Comparison of ENCODE assay signal across 15 cellular contexts in genomic region chr5:45109636-45110035, GRCh38.
A peak's percentile ranks its signal among the peaks of the same experiment; 100 is the strongest.
DNase-seq lines count a peak whose midpoint lies in the region; ATAC-seq and TF ChIP-seq lines count a peak whose summit lies in the region.
"Had no signal": no experiment of that assay in that cellular context is flagged by ENCODE, and none has a peak within 500 bp of the region (broad histone marks: within the 10 kb centered on the region; RNA-seq: fewer than 3 reads in every experiment).

No MANE protein-coding gene starts in this region.

- H3K4me3 Mint-ChIP-seq in GM23338 = peak overlapping the region; percentile 45; the same call in 2 of the 3 replicates
- no peak overlapping the region for H3K4me3 Mint-ChIP-seq in endodermal cell
- H3K4me3 Mint-ChIP-seq: CD8-positive, alpha-beta memory T cell had no signal

- DNase-seq in GM23338 (ENCODE audit: low spot score) (peak; percentile 42), endodermal cell (peak; percentile 60), iPS-NIHi11 (ENCODE audit: low spot score) (peak; percentile 8), GDM1 (lab: John Stamatoyannopoulos, UW) (no peak), SJCRH30 (no peak), lower leg skin (ENCODE audit: low spot score in 2 of 2) (no peak)
- DNase-seq: 8988T; AML-193; CD8-positive, alpha-beta memory T cell; DMS79 had no signal

- no peaks in the 10 kb centered on the region for H3K79me2 ChIP-seq in GM23338 (replicated peaks; ENCODE audit: insufficient read depth)

- H3K36me3 ChIP-seq in GM23338 (ENCODE audit: insufficient read depth) = no peaks in the 10 kb centered on the region
- no peaks in the 10 kb centered on the region for H3K36me3 ChIP-seq in HUES64 (ENCODE audit: insufficient read depth, low read length)
- H3K36me3 ChIP-seq in endodermal cell (ENCODE audit: control insufficient read depth, insufficient read depth, low read length) = no peaks in the 10 kb centered on the region
- no peaks in the 10 kb centered on the region for H3K36me3 ChIP-seq in SJCRH30
- H3K36me3 ChIP-seq: BLaER1, HAP-1 had no signal

- no peak for TF ChIP-seq CTCF in GM23338 (conservative IDR thresholded peaks at IDR 0.05; ENCODE audit: low read depth in 2 of 2)
- TF ChIP-seq CTCF in endodermal cell (conservative IDR thresholded peaks at IDR 0.05) = no peak
- no peak for TF ChIP-seq CTCF in lower leg skin (IDR thresholded peaks at IDR 0.05)

- H3K27me3 ChIP-seq in GM23338 (ENCODE audit: insufficient read depth) (no peaks in the 10 kb centered on the region), HUES64 (ENCODE audit: insufficient read depth, low read length) (no peaks in the 10 kb centered on the region), endodermal cell (ENCODE audit: control insufficient read depth, insufficient read depth, low read length, poor library complexity, severe bottlenecking) (no peaks in the 10 kb centered on the region), SJCRH30 (no peaks in the 10 kb centered on the region)
- H3K27me3 ChIP-seq: BLaER1 had no signal

- H3K4me3 ChIP-seq in GM23338 (0 out of 2 replicates have a peak overlapping the region, but pooled peaks have one; percentile 4), HUES64 (ENCODE audit: low read length) (no peak overlapping the region), endodermal cell (ENCODE audit: low read length) (peak overlapping the region; percentile 16), SJCRH30 (no peak overlapping the region), lower leg skin (ENCODE audit: low read depth, poor library complexity, severe bottlenecking) (no peak overlapping the region)
- H3K4me3 ChIP-seq: BLaER1, HAP-1 had no signal

- no peak for TF ChIP-seq POLR2A in lower leg skin (IDR thresholded peaks at IDR 0.05)

- H3K9me3 ChIP-seq in HUES64 (ENCODE audit: insufficient read depth, low read depth, low read length) (no peaks in the 10 kb centered on the region), endodermal cell (ENCODE audit: control insufficient read depth, low read length) (peaks cover 4% of the 10 kb centered on the region), SJCRH30 (replicated peaks) (no peaks in the 10 kb centered on the region)
- H3K9me3 ChIP-seq: BLaER1, HAP-1 had no signal

- H4K20me1 ChIP-seq in GM23338 (replicated peaks; ENCODE audit: insufficient read depth) = no peaks in the 10 kb centered on the region
- H4K20me1 ChIP-seq: BLaER1 had no signal

- H2AFZ ChIP-seq in GM23338 = no peak overlapping the region

- H3K9me2 ChIP-seq in GM23338 (ENCODE audit: insufficient read depth) = peaks cover 12% of the 10 kb centered on the region

- H3K4me2 ChIP-seq in GM23338 = peak overlapping the region; percentile 3; the same call in 1 of the 2 replicates
- H3K4me2 ChIP-seq: BLaER1 had no signal

- H3K4me1 ChIP-seq in GM23338 (ENCODE audit: insufficient read depth) (peaks cover 43% of the 10 kb centered on the region), HUES64 (ENCODE audit: insufficient read depth, low read length) (peaks cover 42% of the 10 kb centered on the region), endodermal cell (ENCODE audit: control insufficient read depth, insufficient read depth, low read length) (peaks cover 18% of the 10 kb centered on the region), SJCRH30 (no peaks in the 10 kb centered on the region)
- H3K4me1 ChIP-seq: BLaER1 had no signal

- H3K27ac Mint-ChIP-seq in GM23338 (peak overlapping the region; percentile 89), endodermal cell (peak overlapping the region; percentile 61)
- H3K27ac Mint-ChIP-seq: CD8-positive, alpha-beta memory T cell had no signal

- H3K27me3 Mint-ChIP-seq in GM23338 (ENCODE audit: insufficient read depth, low read depth, poor library complexity) = peaks cover 2% of the 10 kb centered on the region
- no peaks in the 10 kb centered on the region for H3K27me3 Mint-ChIP-seq in endodermal cell (ENCODE audit: insufficient read depth)
- H3K27me3 Mint-ChIP-seq: CD8-positive, alpha-beta memory T cell had no signal

- no peaks in the 10 kb centered on the region for H3F3A ChIP-seq in GM23338 (replicated peaks; ENCODE audit: low read depth)

- 64% methylated on average over 1 of the region's 1 CpG for WGBS in HUES64
- WGBS in endodermal cell (ENCODE audit: insufficient coverage in 1 of 2, insufficient read length in 1 of 2), 2 experiments = 76% methylated on average over 1 of the region's 1 CpG; no CpG with 5 or more reads in 1 of the 2 experiments
- 40 to 62% methylated on average over 1 of the region's 1 CpG for WGBS in lower leg skin, 2 donors

- peaks cover 6% of the 10 kb centered on the region; the same call in 2 of the 3 replicates for H3K9me3 Mint-ChIP-seq in GM23338
- H3K9me3 Mint-ChIP-seq in endodermal cell = peaks cover 3% of the 10 kb centered on the region

- H3K36me3 Mint-ChIP-seq in GM23338 (ENCODE audit: low read depth) = peaks cover 9% of the 10 kb centered on the region
- no peaks in the 10 kb centered on the region for H3K36me3 Mint-ChIP-seq in endodermal cell (ENCODE audit: low read depth)
- H3K36me3 Mint-ChIP-seq: CD8-positive, alpha-beta memory T cell had no signal

- intact Hi-C loops in lower leg skin (cut with DNase I; ENCODE audit: low total_unique reads) = loop anchor here (5.0 kb wide), 1 partner anchor 957 kb away; no protein-coding TSS in a partner anchor

- H3K9ac ChIP-seq in HUES64 (ENCODE audit: low read depth, low read length) = 0 out of 2 replicates have a peak overlapping the region, but pooled peaks have one; percentile 61
- H3K9ac ChIP-seq in endodermal cell (ENCODE audit: extremely low read depth, low read length, poor library complexity, severe bottlenecking) = no peak overlapping the region
- H3K9ac ChIP-seq: BLaER1 had no signal

- peak; percentile 73 for ATAC-seq in GM23338
- no peak for ATAC-seq in HG03521 (IDR thresholded peaks at IDR 0.05; ENCODE audit: unreplicated experiment)
- ATAC-seq: HepG2 had no signal

- H3K4me1 Mint-ChIP-seq in GM23338 (peaks cover 35% of the 10 kb centered on the region), endodermal cell (peaks cover 37% of the 10 kb centered on the region)
- H3K4me1 Mint-ChIP-seq: CD8-positive, alpha-beta memory T cell had no signal

- H3K27ac ChIP-seq in GM23338 (ENCODE audit: low read depth) (peak overlapping the region; percentile 83; the same call in 1 of the 2 replicates), HUES64 (ENCODE audit: low read depth, low read length) (peak overlapping the region; percentile 84), endodermal cell (ENCODE audit: low read depth, low read length) (no peak overlapping the region), SJCRH30 (no peak overlapping the region)
- H3K27ac ChIP-seq: BLaER1 had no signal

TF ChIP-seq in GM23338, 12 proteins besides CTCF, POLR2A, EP300 and RAD21 (continues in another document):
- TF ChIP-seq CREB1 (CRISPR knock-in tag; IDR thresholded peaks at IDR 0.05; ENCODE audit: low read depth) = no peak
- TF ChIP-seq ZNF114 (CRISPR knock-in tag; IDR thresholded peaks at IDR 0.05) = no peak

Comparison
In these comparisons a context has a peak if more than half of its experiments do, and no peak if none do; other contexts are left out.
1. DNase-seq: peak in GM23338 (single experiment), endodermal cell (single experiment) and iPS-NIHi11 (single experiment); none in GDM1 (single experiment), SJCRH30 (0 of 2) and lower leg skin (0 of 2).
2. H3K27ac ChIP-seq: peak in GM23338 (single experiment) and HUES64 (single experiment); none in endodermal cell (single experiment) and SJCRH30 (single experiment).
3. H3K4me3 ChIP-seq: peak in GM23338 (single experiment) and endodermal cell (single experiment); none in HUES64 (single experiment), SJCRH30 (single experiment) and lower leg skin (single experiment).